In the genomic region with DNA sequence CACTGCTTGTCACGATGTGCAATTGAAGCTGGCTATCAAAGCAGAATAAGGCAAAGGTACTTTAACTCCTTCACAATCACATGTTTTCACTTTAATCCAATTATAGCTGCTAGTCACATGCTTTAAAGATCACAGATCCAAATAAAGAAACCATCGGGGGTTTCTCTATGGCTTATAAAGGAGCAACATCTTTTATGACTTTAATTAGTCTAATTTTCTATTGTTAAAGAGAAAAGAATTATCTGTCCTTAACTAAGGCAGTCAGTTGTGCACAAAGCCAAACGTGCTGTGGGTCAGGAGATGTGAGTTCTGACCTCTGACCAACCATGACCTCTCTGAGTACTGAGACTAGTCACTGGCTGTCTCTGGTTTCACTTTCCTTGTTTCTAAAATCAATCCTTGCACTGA, we compare ENCODE assay signal across 11 cellular contexts.
DNase-seq lines count a peak whose midpoint lies in the region; ATAC-seq and TF ChIP-seq lines count a peak whose summit lies in the region.
"Had no signal": no experiment of that assay in that cellular context is flagged by ENCODE, and none has a peak within 500 bp of the region (broad histone marks: within the 10 kb centered on the region; RNA-seq: fewer than 3 reads in every experiment).

No MANE protein-coding gene starts in this region.

- H3K4me3 ChIP-seq in hepatocyte, result no peak overlapping the region

- no peaks in the 10 kb centered on the region for H3K9me3 Mint-ChIP-seq in natural killer cell treated with Interleukin-12 subunit alpha and Interleukin-12 subunit beta and Interleukin-15 and Interleukin-18, amount 100 ng/mL, for 72 hours
- no peaks in the 10 kb centered on the region for H3K9me3 Mint-ChIP-seq in natural killer cell
- H3K9me3 Mint-ChIP-seq in activated T-helper 1 cell treated with anti-CD3 and anti-CD28 coated beads, Interleukin-12 subunit alpha, Interleukin-12 subunit beta, Interleukin-2, Interleukin-4 antibody, amounts not matched to agents 30 ng/mL and 10 ng/mL and 1 ng/mL, durations not matched to agents 14 hours and 24 hours and 36 hours, result no peaks in the 10 kb centered on the region

- no peaks in the 10 kb centered on the region for H4K20me1 ChIP-seq in hepatocyte (ENCODE audit: insufficient read depth, poor library complexity, severe bottlenecking)

- no peaks in the 10 kb centered on the region for H3K79me2 ChIP-seq in hepatocyte

- no peaks in the 10 kb centered on the region for H3K9me3 ChIP-seq in hepatocyte (ENCODE audit: low read depth)
- H3K9me3 ChIP-seq: BE2C had no signal

- peak; percentile 54 to 67 for ATAC-seq in natural killer cell treated with Interleukin-12 subunit alpha and Interleukin-12 subunit beta and Interleukin-15 and Interleukin-18, amount 100 ng/mL, for 72 hours
- ATAC-seq in natural killer cell, result no peak
- ATAC-seq in HG02610 (IDR thresholded peaks at IDR 0.05; ENCODE audit: unreplicated experiment), result peak; percentile 91
- peak; percentile 97 for ATAC-seq in HG03521 (IDR thresholded peaks at IDR 0.05; ENCODE audit: unreplicated experiment)
- no peak for ATAC-seq in SK-N-SH treated with all-trans-retinoic acid at 6 μM for 48 hours

- no peaks in the 10 kb centered on the region for H3K36me3 Mint-ChIP-seq in natural killer cell treated with Interleukin-12 subunit alpha and Interleukin-12 subunit beta and Interleukin-15 and Interleukin-18, amount 100 ng/mL, for 72 hours
- no peaks in the 10 kb centered on the region for H3K36me3 Mint-ChIP-seq in natural killer cell
- H3K36me3 Mint-ChIP-seq in activated T-helper 1 cell treated with anti-CD3 and anti-CD28 coated beads, Interleukin-12 subunit alpha, Interleukin-12 subunit beta, Interleukin-2, Interleukin-4 antibody, amounts not matched to agents 30 ng/mL and 10 ng/mL and 1 ng/mL, durations not matched to agents 14 hours and 24 hours and 36 hours (ENCODE audit: low read depth), result no peaks in the 10 kb centered on the region

- no peak overlapping the region for H3K4me3 Mint-ChIP-seq in natural killer cell treated with Interleukin-12 subunit alpha and Interleukin-12 subunit beta and Interleukin-15 and Interleukin-18, amount 100 ng/mL, for 72 hours
- no peak overlapping the region for H3K4me3 Mint-ChIP-seq in natural killer cell
- H3K4me3 Mint-ChIP-seq in activated T-helper 1 cell treated with anti-CD3 and anti-CD28 coated beads, Interleukin-12 subunit alpha, Interleukin-12 subunit beta, Interleukin-2, Interleukin-4 antibody, amounts not matched to agents 30 ng/mL and 10 ng/mL and 1 ng/mL, durations not matched to agents 14 hours and 24 hours and 36 hours, result no peak overlapping the region

- 46% methylated on average over 3 of the region's 3 CpGs for WGBS in hepatocyte (ENCODE audit: low lambda C conversion rate, missing lambda C conversion rate)

- no peaks in the 10 kb centered on the region for H3K27me3 Mint-ChIP-seq in natural killer cell treated with Interleukin-12 subunit alpha and Interleukin-12 subunit beta and Interleukin-15 and Interleukin-18, amount 100 ng/mL, for 72 hours
- H3K27me3 Mint-ChIP-seq in natural killer cell (ENCODE audit: low read depth in 2 of 2), result no peaks in the 10 kb centered on the region
- no peaks in the 10 kb centered on the region for H3K27me3 Mint-ChIP-seq in activated T-helper 1 cell treated with anti-CD3 and anti-CD28 coated beads, Interleukin-12 subunit alpha, Interleukin-12 subunit beta, Interleukin-2, Interleukin-4 antibody, amounts not matched to agents 30 ng/mL and 10 ng/mL and 1 ng/mL, durations not matched to agents 14 hours and 24 hours and 36 hours (ENCODE audit: insufficient read depth)

- H3K4me1 Mint-ChIP-seq in natural killer cell treated with Interleukin-12 subunit alpha and Interleukin-12 subunit beta and Interleukin-15 and Interleukin-18, amount 100 ng/mL, for 72 hours (ENCODE audit: low read depth in 2 of 2), result no peaks in the 10 kb centered on the region
- H3K4me1 Mint-ChIP-seq in natural killer cell, result no peaks in the 10 kb centered on the region
- H3K4me1 Mint-ChIP-seq in activated T-helper 1 cell treated with anti-CD3 and anti-CD28 coated beads, Interleukin-12 subunit alpha, Interleukin-12 subunit beta, Interleukin-2, Interleukin-4 antibody, amounts not matched to agents 30 ng/mL and 10 ng/mL and 1 ng/mL, durations not matched to agents 14 hours and 24 hours and 36 hours (ENCODE audit: low read depth), result peaks cover 27% of the 10 kb centered on the region

- H3K27ac ChIP-seq in hepatocyte, result no peak overlapping the region

- H3K4me1 ChIP-seq in hepatocyte (ENCODE audit: insufficient read depth), result no peaks in the 10 kb centered on the region

- H3K36me3 ChIP-seq in hepatocyte (replicated peaks; ENCODE audit: insufficient read depth, low read depth), result no peaks in the 10 kb centered on the region
- H3K36me3 ChIP-seq: BE2C had no signal

- no peak overlapping the region for H2AFZ ChIP-seq in hepatocyte

- DNase-seq in natural killer cell treated with Interleukin-12 subunit alpha and Interleukin-12 subunit beta and Interleukin-15 and Interleukin-18, amount 100 ng/mL, for 72 hours (ENCODE audit: low spot score), result no peak
- DNase-seq in natural killer cell (no peak), hepatocyte (ENCODE audit: low spot score) (no peak), T-helper 1 cell (no peak)
- DNase-seq in activated T-helper 1 cell treated with anti-CD3 and anti-CD28 coated beads, Interleukin-12 subunit alpha, Interleukin-12 subunit beta, Interleukin-2, Interleukin-4 antibody, amounts not matched to agents 30 ng/mL and 10 ng/mL and 1 ng/mL, durations not matched to agents 14 hours and 24 hours and 36 hours (ENCODE audit: low spot score), result no peak
- DNase-seq: activated CD8-positive, alpha-beta memory T cell treated with anti-CD3 and anti-CD28 coated beads, Interleukin-2, amount 50 U/mL, for 48 hours; BE2C; cerebellar nuclear complex had no signal

- no peak overlapping the region for H3K27ac Mint-ChIP-seq in natural killer cell treated with Interleukin-12 subunit alpha and Interleukin-12 subunit beta and Interleukin-15 and Interleukin-18, amount 100 ng/mL, for 72 hours
- H3K27ac Mint-ChIP-seq in natural killer cell, result no peak overlapping the region
- H3K27ac Mint-ChIP-seq in activated T-helper 1 cell treated with anti-CD3 and anti-CD28 coated beads, Interleukin-12 subunit alpha, Interleukin-12 subunit beta, Interleukin-2, Interleukin-4 antibody, amounts not matched to agents 30 ng/mL and 10 ng/mL and 1 ng/mL, durations not matched to agents 14 hours and 24 hours and 36 hours, result no peak overlapping the region

- no peaks in the 10 kb centered on the region for H3K9me2 ChIP-seq in hepatocyte (replicated peaks; ENCODE audit: insufficient read depth)

- intact Hi-C loops in natural killer cell (cut with micrococcal nuclease), result no loop called here
- intact Hi-C loops in activated T-helper 1 cell treated with anti-CD3 and anti-CD28 coated beads, Interleukin-12 subunit alpha, Interleukin-12 subunit beta, Interleukin-2, Interleukin-4 antibody, amounts not matched to agents 30 ng/mL and 10 ng/mL and 1 ng/mL, durations not matched to agents 14 hours and 24 hours and 36 hours (cut with micrococcal nuclease), result loop anchor here (1.0 kb wide), 1 partner anchor 9 kb away; no protein-coding TSS in a partner anchor

- TF ChIP-seq CTCF in natural killer cell (IDR thresholded peaks at IDR 0.05) (no peak), hepatocyte (IDR thresholded peaks at IDR 0.05; ENCODE audit: poor library complexity) (no peak)

- no peaks in the 10 kb centered on the region for H3K27me3 ChIP-seq in hepatocyte
- H3K27me3 ChIP-seq: BE2C had no signal

- no peak overlapping the region for H3K4me2 ChIP-seq in hepatocyte

TF ChIP-seq in SK-N-SH treated with all-trans-retinoic acid at 6 μM for 48 hours, 23 proteins besides CTCF, POLR2A, EP300 and RAD21 (continues in another document):
- TF ChIP-seq ZNF565 (CRISPR knock-in tag; conservative IDR thresholded peaks at IDR 0.05; ENCODE audit: low read depth) (no peak), TCF4 (CRISPR knock-in tag; IDR thresholded peaks at IDR 0.05; ENCODE audit: borderline replicate concordance) (no peak), ARNTL (CRISPR knock-in tag; IDR thresholded peaks at IDR 0.05; ENCODE audit: borderline replicate concordance, low read depth) (no peak), CSDC2 (CRISPR knock-in tag; IDR thresholded peaks at IDR 0.05) (no peak), OSR1 (CRISPR knock-in tag; IDR thresholded peaks at IDR 0.05) (no peak), GLIS3 (CRISPR knock-in tag; IDR thresholded peaks at IDR 0.05) (no peak), ESRRG (CRISPR knock-in tag; IDR thresholded peaks at IDR 0.05) (no peak)
- TF ChIP-seq, protein P1, sequence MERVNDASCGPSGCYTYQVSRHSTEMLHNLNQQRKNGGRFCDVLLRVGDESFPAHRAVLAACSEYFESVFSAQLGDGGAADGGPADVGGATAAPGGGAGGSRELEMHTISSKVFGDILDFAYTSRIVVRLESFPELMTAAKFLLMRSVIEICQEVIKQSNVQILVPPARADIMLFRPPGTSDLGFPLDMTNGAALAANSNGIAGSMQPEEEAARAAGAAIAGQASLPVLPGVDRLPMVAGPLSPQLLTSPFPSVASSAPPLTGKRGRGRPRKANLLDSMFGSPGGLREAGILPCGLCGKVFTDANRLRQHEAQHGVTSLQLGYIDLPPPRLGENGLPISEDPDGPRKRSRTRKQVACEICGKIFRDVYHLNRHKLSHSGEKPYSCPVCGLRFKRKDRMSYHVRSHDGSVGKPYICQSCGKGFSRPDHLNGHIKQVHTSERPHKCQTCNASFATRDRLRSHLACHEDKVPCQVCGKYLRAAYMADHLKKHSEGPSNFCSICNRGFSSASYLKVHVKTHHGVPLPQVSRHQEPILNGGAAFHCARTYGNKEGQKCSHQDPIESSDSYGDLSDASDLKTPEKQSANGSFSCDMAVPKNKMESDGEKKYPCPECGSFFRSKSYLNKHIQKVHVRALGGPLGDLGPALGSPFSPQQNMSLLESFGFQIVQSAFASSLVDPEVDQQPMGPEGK (CRISPR knock-in tag; IDR thresholded peaks at IDR 0.05; ENCODE audit: borderline replicate concordance), result no peak
- TF ChIP-seq, protein P2, sequence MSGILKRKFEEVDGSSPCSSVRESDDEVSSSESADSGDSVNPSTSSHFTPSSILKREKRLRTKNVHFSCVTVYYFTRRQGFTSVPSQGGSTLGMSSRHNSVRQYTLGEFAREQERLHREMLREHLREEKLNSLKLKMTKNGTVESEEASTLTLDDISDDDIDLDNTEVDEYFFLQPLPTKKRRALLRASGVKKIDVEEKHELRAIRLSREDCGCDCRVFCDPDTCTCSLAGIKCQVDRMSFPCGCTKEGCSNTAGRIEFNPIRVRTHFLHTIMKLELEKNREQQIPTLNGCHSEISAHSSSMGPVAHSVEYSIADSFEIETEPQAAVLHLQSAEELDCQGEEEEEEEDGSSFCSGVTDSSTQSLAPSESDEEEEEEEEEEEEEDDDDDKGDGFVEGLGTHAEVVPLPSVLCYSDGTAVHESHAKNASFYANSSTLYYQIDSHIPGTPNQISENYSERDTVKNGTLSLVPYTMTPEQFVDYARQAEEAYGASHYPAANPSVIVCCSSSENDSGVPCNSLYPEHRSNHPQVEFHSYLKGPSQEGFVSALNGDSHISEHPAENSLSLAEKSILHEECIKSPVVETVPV (CRISPR knock-in tag; IDR thresholded peaks at IDR 0.05), result no peak

Comparison
In these comparisons a context has a peak if more than half of its experiments do, and no peak if none do; other contexts are left out.
1. ATAC-seq: peak in natural killer cell treated with Interleukin-12 subunit alpha and Interleukin-12 subunit beta and Interleukin-15 and Interleukin-18, amount 100 ng/mL, for 72 hours (2 of 2), HG02610 (single experiment) and HG03521 (single experiment); none in natural killer cell (0 of 3) and SK-N-SH treated with all-trans-retinoic acid at 6 μM for 48 hours (single experiment).